Comparison of ENCODE assay signal across 22 cellular contexts in the genomic region with DNA sequence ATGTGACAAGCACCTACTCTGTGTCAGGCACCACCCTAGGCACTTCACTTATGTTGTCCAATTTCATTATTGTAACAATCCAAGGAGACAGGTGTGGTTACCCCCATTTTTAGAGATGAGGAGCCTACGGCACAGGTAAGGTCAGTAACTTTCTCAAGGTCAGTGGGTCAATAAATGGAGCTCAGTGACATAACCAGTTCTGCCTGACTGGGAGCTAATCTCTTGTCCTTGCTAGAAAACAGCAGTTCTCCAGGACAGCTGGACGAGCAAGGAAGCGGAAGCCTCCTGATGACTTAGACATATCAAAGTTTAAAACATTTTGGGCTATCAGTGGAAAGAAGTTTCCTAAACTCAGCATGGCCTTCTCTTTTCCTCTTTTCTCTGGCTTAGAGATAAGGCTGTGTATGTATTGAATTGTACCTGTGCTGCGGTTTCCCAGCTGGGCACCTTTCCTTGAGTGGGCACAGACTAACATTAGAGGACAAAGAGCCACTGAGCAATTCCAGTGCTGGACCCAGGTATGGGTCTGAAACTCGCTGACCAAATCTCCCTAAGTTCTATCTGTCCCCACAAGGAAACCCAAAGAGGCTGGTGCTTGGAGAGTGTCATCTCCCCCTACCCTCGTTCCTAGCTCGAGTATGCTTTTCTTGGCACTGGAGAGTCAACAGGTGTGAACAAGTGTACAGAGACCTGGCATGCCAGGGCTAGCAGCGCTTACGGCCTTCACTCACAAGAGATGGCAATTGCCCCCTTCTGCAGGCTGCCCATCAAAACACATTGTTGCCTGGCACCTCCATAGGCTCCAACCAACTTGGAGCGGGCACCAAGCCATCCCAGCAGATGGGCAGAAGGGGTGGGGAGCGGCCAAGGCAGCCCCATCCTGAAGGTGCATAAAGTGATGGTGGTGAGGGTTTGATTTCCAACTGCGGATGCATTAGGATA.
DNase-seq lines count a peak whose midpoint lies in the region; ATAC-seq, FAIRE-seq and TF ChIP-seq lines count a peak whose summit lies in the region.
"Had no signal": no experiment of that assay in that cellular context is flagged by ENCODE, and none has a peak within 500 bp of the region (broad histone marks: within the 10 kb centered on the region; RNA-seq: fewer than 3 reads in every experiment).

No MANE protein-coding gene starts in this region.

- no peaks in the 10 kb centered on the region for H3F3A ChIP-seq in PC-9 (ENCODE audit: insufficient read depth, low read depth)

- H4K20me1 ChIP-seq in PC-9 (ENCODE audit: insufficient read depth): no peaks in the 10 kb centered on the region

- H3K27ac ChIP-seq in body of pancreas: peak overlapping the region in 2 of 4 donors; percentile 36 to 58
- peak overlapping the region in 1 of 4 donors; percentile 49 for H3K27ac ChIP-seq in pancreas
- no peak overlapping the region for H3K27ac ChIP-seq in PC-9
- H3K27ac ChIP-seq: 22Rv1, A549, C4-2B, HL-60 had no signal

- no peaks in the 10 kb centered on the region for H3K27me3 ChIP-seq in body of pancreas
- no peaks in the 10 kb centered on the region for H3K27me3 ChIP-seq in pancreas
- no peaks in the 10 kb centered on the region for H3K27me3 ChIP-seq in PC-9 (ENCODE audit: insufficient read depth, low read depth)

- H2AFZ ChIP-seq in PC-9: no peak overlapping the region

- CTCF ChIA-PET in PC-9 (lab: Charles Lee): no interaction called here

- peak; percentile 79 for ATAC-seq in body of pancreas
- ATAC-seq in pancreas: peak; percentile 86 to 93 (median 90)
- no peak for ATAC-seq in GM21447 (IDR thresholded peaks at IDR 0.05; ENCODE audit: unreplicated experiment)
- ATAC-seq in HG03457 (IDR thresholded peaks at IDR 0.05; ENCODE audit: unreplicated experiment): no peak
- ATAC-seq: A549 had no signal

- no peaks in the 10 kb centered on the region for H3K79me2 ChIP-seq in PC-9 (ENCODE audit: low read depth)

- TF ChIP-seq CTCF in body of pancreas (IDR thresholded peaks at IDR 0.05) (no peak), pancreas (IDR thresholded peaks at IDR 0.05) (no peak), PC-9 (conservative IDR thresholded peaks at IDR 0.05) (no peak)

- H3K9me2 ChIP-seq in PC-9 (ENCODE audit: insufficient read depth): no peaks in the 10 kb centered on the region; the same call in 1 of the 2 replicates

- H3K4me2 ChIP-seq in PC-9: no peak overlapping the region
- H3K4me2 ChIP-seq: A549 had no signal

- intact Hi-C loops in body of pancreas (cut with DNase I) (no loop called here), pancreas (cut with DNase I) (no loop called here), PC-9 (cut with micrococcal nuclease; ENCODE audit: unreplicated experiment) (no loop called here)

- DNase-seq in DMS 273 (lab: John Stamatoyannopoulos, UW; ENCODE audit: unreplicated experiment) (peak; percentile 66), DMS 273 treated with DMSO at 0.1 percent for 48 hours (lab: John Stamatoyannopoulos, UW) (no peak), NCI-H1694 treated with DMSO at 0.1 percent for 48 hours (lab: John Stamatoyannopoulos, UW) (peak; percentile 21), body of pancreas (peak; percentile 30 to 75 (median 60)), pancreas (peak; percentile 28 to 78 (median 63)), PC-9 (no peak)
- DNase-seq: AML-193; CD4-positive, alpha-beta memory T cell; DMS53; DND-41; EL; H9 had no signal

- H3K4me3 ChIP-seq in body of pancreas (no peak overlapping the region), pancreas (no peak overlapping the region), PC-9 (no peak overlapping the region)
- H3K4me3 ChIP-seq: A549 had no signal

- FAIRE-seq in pancreas (lab: Jason Lieb, UNC): no peak
- FAIRE-seq: A549, G401.6, GM12892, GM18507, H1 had no signal

- BruUV-seq in PC-9 (replicated peaks; lab: Mats Ljungman, UMichigan): no TSS peak

- H3K9me3 ChIP-seq in body of pancreas (no peaks in the 10 kb centered on the region), pancreas (no peaks in the 10 kb centered on the region), PC-9 (ENCODE audit: insufficient read depth, low read depth) (no peaks in the 10 kb centered on the region)
- H3K9me3 ChIP-seq: A549 had no signal

- POLR2A ChIA-PET in PC-9 (lab: Charles Lee; ENCODE audit: unreplicated experiment): no interaction called here

- TF ChIP-seq POLR2A in body of pancreas (IDR thresholded peaks at IDR 0.05): no peak

- 43 to 47% methylated on average over 10 to 12 of the region's 12 CpGs for WGBS in body of pancreas, 2 donors
- WGBS in pancreas, 2 donors: 39 to 60% methylated on average over 12 of the region's 12 CpGs

- H3K36me3 ChIP-seq in body of pancreas (replicated peaks in 1 of 2; ENCODE audit: insufficient read depth in 1 of 2, low read depth in 2 of 2) (no peaks in the 10 kb centered on the region), pancreas (no peaks in the 10 kb centered on the region), PC-9 (ENCODE audit: low read depth) (no peaks in the 10 kb centered on the region)

- peaks cover 21% of the 10 kb centered on the region for H3K4me1 ChIP-seq in body of pancreas
- H3K4me1 ChIP-seq in pancreas: peaks cover 0 to 7% (median 6%) of the 10 kb centered on the region in 3 donors
- no peaks in the 10 kb centered on the region for H3K4me1 ChIP-seq in PC-9 (replicated peaks; ENCODE audit: insufficient read depth)
- H3K4me1 ChIP-seq: A549 had no signal

Comparison
In these comparisons a context has a peak if more than half of its experiments do, and no peak if none do; other contexts are left out.
1. DNase-seq: peak in DMS 273 (single experiment), NCI-H1694 treated with DMSO at 0.1 percent for 48 hours (single experiment), body of pancreas (4 of 4) and pancreas (6 of 6); none in DMS 273 treated with DMSO at 0.1 percent for 48 hours (single experiment) and PC-9 (0 of 2).
2. ATAC-seq: peak in body of pancreas (single experiment) and pancreas (4 of 4); none in GM21447 (single experiment) and HG03457 (single experiment).